ENCODE assay signal across 8 cellular contexts in the genomic region with DNA sequence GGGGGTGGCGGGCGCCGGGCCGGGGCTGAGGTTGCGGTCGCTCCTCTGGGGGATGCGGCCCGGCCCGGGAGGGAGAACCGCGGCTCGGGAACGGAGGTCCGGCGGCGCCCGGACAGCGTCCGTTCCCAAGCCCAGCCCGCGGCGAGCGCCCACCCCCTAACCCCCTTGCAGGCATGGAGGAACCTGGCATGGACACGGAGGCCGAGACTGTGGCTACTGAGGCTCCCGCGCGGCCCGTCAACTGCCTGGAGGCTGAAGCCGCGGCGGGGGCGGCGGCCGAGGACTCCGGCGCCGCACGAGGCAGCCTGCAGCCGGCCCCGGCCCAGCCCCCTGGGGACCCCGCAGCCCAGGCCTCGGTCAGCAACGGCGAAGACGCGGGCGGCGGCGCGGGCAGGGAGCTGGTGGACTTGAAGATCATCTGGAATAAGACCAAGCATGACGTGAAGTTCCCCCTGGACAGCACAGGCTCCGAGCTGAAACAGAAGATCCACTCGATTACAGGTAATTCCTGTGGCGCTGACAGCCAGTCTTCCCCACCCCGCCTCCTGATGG. TPM values are rescaled to one million over a fixed set of nuclear protein-coding genes. Genes with fewer than 3 reads are reported as not detected.
DNase-seq lines count a peak whose midpoint lies in the region; ATAC-seq and TF ChIP-seq lines count a peak whose summit lies in the region.

No MANE protein-coding gene starts in this region.

- peak; percentile 1 for ATAC-seq in GM21447 (IDR thresholded peaks at IDR 0.05; ENCODE audit: unreplicated experiment)
- no peak for ATAC-seq in GM18520 (IDR thresholded peaks at IDR 0.05; ENCODE audit: unreplicated experiment)

- CTCF ChIA-PET in AG04450 (lab: Charles Lee): interaction anchor here (0.5 to 2.8 kb wide), 15 partner anchors 9 to 482 kb away, joined by 3 to 21 read pairs (median 3); a partner anchor contains a TSS

- DNase-seq in AG04450 (ENCODE audit: low read depth, low spot score) (no peak), NB4 (ENCODE audit: low read depth) (no peak), ascending aorta (ENCODE audit: low spot score in 2 of 2) (no peak), DMS153 (lab: John Stamatoyannopoulos, UW) (no peak)

- intact Hi-C loops in ascending aorta (cut with DNase I): loop anchor here (1.0 to 10.0 kb wide), 7 partner anchors 38 to 1605 kb away; a partner anchor contains a TSS

- TF ChIP-seq POLR2A in NB4 (IDR thresholded peaks at IDR 0.05; ENCODE audit: extremely low read depth, insufficient read length): no peak

- no peaks in the 10 kb centered on the region for H3K27me3 ChIP-seq in AG04450 (ENCODE audit: control insufficient read depth, insufficient read depth, low read length)
- H3K27me3 ChIP-seq in ascending aorta: no peaks in the 10 kb centered on the region
- no peaks in the 10 kb centered on the region for H3K27me3 ChIP-seq in iPS-15b (ENCODE audit: control insufficient read depth, insufficient read depth, low read length)
- no peaks in the 10 kb centered on the region for H3K27me3 ChIP-seq in skeletal muscle tissue (ENCODE audit: control insufficient read depth in 3 of 3, insufficient read depth in 3 of 3, low read length in 3 of 3)

- POLR2A ChIA-PET in AG04450 (lab: Yijun Ruan, JAX): interaction anchor here (0.8 to 1.6 kb wide), 10 partner anchors 10 to 106 kb away, joined by 3 to 10 read pairs (median 4); a partner anchor contains a TSS

- H3K9me3 ChIP-seq in AG04450 (ENCODE audit: control insufficient read depth, insufficient read depth, low read length) (peaks cover 3% of the 10 kb centered on the region; the same call in 1 of the 2 replicates), ascending aorta (no peaks in the 10 kb centered on the region), iPS-15b (ENCODE audit: control insufficient read depth, insufficient read depth, low read length) (no peaks in the 10 kb centered on the region), skeletal muscle tissue (ENCODE audit: control insufficient read depth in 3 of 3, low read length in 3 of 3) (no peaks in the 10 kb centered on the region)

- H3K36me3 ChIP-seq in ascending aorta (peaks cover 26 to 36% of the 10 kb centered on the region in 2 donors), iPS-15b (ENCODE audit: control insufficient read depth, insufficient read depth, low read length) (peaks cover 17% of the 10 kb centered on the region), skeletal muscle tissue (ENCODE audit: control insufficient read depth in 3 of 3, insufficient read depth in 3 of 3, low read length in 3 of 3) (peaks cover 22 to 39% (median 38%) of the 10 kb centered on the region in 3 donors)

- peak overlapping the region; percentile 98 for H3K9ac ChIP-seq in iPS-15b (ENCODE audit: low read depth, low read length)
- peak overlapping the region; percentile 82 to 96 (median 93) for H3K9ac ChIP-seq in skeletal muscle tissue (ENCODE audit: low read depth in 1 of 3, low read length in 3 of 3)

- peaks cover 8 to 20% of the 10 kb centered on the region in 2 donors for H3K4me1 ChIP-seq in ascending aorta
- peaks cover 5% of the 10 kb centered on the region for H3K4me1 ChIP-seq in iPS-15b (ENCODE audit: control insufficient read depth, insufficient read depth, low read length)
- peaks cover 44 to 48% (median 46%) of the 10 kb centered on the region in 3 donors for H3K4me1 ChIP-seq in skeletal muscle tissue (ENCODE audit: control insufficient read depth in 3 of 3, insufficient read depth in 3 of 3, low read length in 3 of 3)

- H3K27ac ChIP-seq in AG04450 (ENCODE audit: low read depth, low read length): peak overlapping the region; percentile 94
- H3K27ac ChIP-seq in ascending aorta: peak overlapping the region; percentile 87 to 97
- peak overlapping the region; percentile 91 for H3K27ac ChIP-seq in skeletal muscle tissue (ENCODE audit: low read depth, low read length)

- H3K4me3 ChIP-seq in AG04450 (ENCODE audit: low read depth, low read length): peak overlapping the region; percentile 92
- H3K4me3 ChIP-seq in NB4 (ENCODE audit: low read depth, low read length): peak overlapping the region; percentile 97
- peak overlapping the region; percentile 88 to 94 for H3K4me3 ChIP-seq in ascending aorta
- H3K4me3 ChIP-seq in iPS-15b (ENCODE audit: low read depth, low read length): peak overlapping the region; percentile 94
- H3K4me3 ChIP-seq in skeletal muscle tissue (ENCODE audit: low read length in 3 of 3): peak overlapping the region; percentile 88 to 94 (median 89)

- no peak for TF ChIP-seq CTCF in AG04450 (IDR thresholded peaks at IDR 0.05; ENCODE audit: low read depth, low read length)
- TF ChIP-seq CTCF in NB4 (IDR thresholded peaks at IDR 0.05; ENCODE audit: low read depth, low read length): no peak
- no peak for TF ChIP-seq CTCF in ascending aorta (IDR thresholded peaks at IDR 0.05)

RNA-seq across cellular contexts. Expression of a gene that starts 0.3 kb away (rescaled TPM):
- polyA plus RNA-seq in AG04450 (2011; rRNA removed): 92.4 and 101 TPM in 2 replicates
- 57.0 and 65.5 TPM in 2 replicates for polyA minus RNA-seq in AG04450 (2011; rRNA and poly(A)+ RNA removed)
- total RNA-seq in ascending aorta (51.8 TPM), skeletal muscle tissue (36.5 TPM)

RNA-seq across cellular contexts. Expression of a gene that starts 0.7 kb away (rescaled TPM):
- polyA plus RNA-seq in AG04450 (2011; rRNA removed): 36.0 and 42.7 TPM in 2 replicates
- polyA minus RNA-seq in AG04450 (2011; rRNA and poly(A)+ RNA removed): 44.3 and 51.2 TPM in 2 replicates
- 16.8 TPM for total RNA-seq in ascending aorta
- 26.1 TPM for total RNA-seq in skeletal muscle tissue

RNA-seq across cellular contexts. Expression of a gene that starts 38.3 kb away (rescaled TPM):
- polyA plus RNA-seq in AG04450 (2011; rRNA removed): 97.6 and 130 TPM in 2 replicates
- polyA minus RNA-seq in AG04450 (2011; rRNA and poly(A)+ RNA removed): 15.7 and 24.0 TPM in 2 replicates
- total RNA-seq in ascending aorta (71.4 TPM), skeletal muscle tissue (111 TPM)

RNA-seq across cellular contexts. Expression of a gene that starts 47.6 kb away (rescaled TPM):
- 32.3 and 42.5 TPM in 2 replicates for polyA plus RNA-seq in AG04450 (2011; rRNA removed)
- polyA minus RNA-seq in AG04450 (2011; rRNA and poly(A)+ RNA removed): 33.8 and 39.1 TPM in 2 replicates
- total RNA-seq in ascending aorta (10.7 TPM), skeletal muscle tissue (31.8 TPM)
